21 cellular contexts compared by ENCODE assay signal in the genomic region with DNA sequence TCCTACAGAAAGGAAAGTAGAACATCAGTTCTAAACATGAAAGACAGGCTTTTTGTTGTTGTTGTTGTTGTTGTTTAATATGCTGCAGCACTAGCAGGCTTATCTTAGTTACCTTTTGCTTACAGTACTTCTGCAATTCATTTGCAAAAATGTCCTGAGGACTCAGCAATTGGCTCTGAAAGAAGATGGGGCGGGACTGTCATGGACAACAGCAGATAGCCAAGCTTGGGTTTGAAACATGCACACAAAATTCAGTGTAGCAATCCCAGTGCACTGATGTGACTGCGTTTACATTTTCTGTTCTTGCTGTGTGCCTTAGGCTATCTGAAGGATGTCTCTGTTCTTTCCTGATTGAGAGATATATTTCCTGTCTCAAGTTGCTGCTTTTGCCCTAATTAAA. TPM values are rescaled to one million over a fixed set of nuclear protein-coding genes. Genes with fewer than 3 reads are reported as not detected.
"Had no signal": no experiment of that assay in that cellular context is flagged by ENCODE, and none has a peak within 500 bp of the region (broad histone marks: within the 10 kb centered on the region; RNA-seq: fewer than 3 reads in every experiment).

No MANE protein-coding gene starts in this region.

- DNase-seq: natural killer cell; occipital lobe; ovary; posterior cingulate gyrus; psoas muscle; right cardiac atrium; right lobe of liver; sigmoid colon; small intestine; stimulated activated CD4-positive, alpha-beta T cell treated with anti-CD3 and anti-CD28 coated beads, Interleukin-15, amount 100 ng/mL, for 24 hours; stimulated activated CD4-positive, alpha-beta T cell treated with anti-CD3 and anti-CD28 coated beads, Interleukin-2, amount 100 ng/mL, for 24 hours; stimulated activated CD4-positive, alpha-beta T cell treated with anti-CD3 and anti-CD28 coated beads, Interleukin-2, amount 100 ng/mL, for 48 hours; stimulated activated CD4-positive, alpha-beta T cell treated with anti-CD3 and anti-CD28 coated beads, Interleukin-4, amount 100 ng/mL, for 24 hours; stimulated activated naive B cell treated with anti-CD40 and anti-IgM and Interleukin-4, amounts not matched to agents 10 μg/mL and 1 μg/mL and 100 μg/mL, for 72 hours; stimulated activated naive CD4-positive, alpha-beta T cell treated with Interleukin-2 at 50 U/mL for 16 hours; stomach; thyroid gland; trophoblast cell; upper lobe of left lung had no signal

RNA-seq across cellular contexts. Expression of a gene that starts 9.2 kb away (rescaled TPM):
- total RNA-seq: natural killer cell, osteoblast, right lobe of liver, vagina had no signal
